Comparison of ENCODE assay signal across 21 cellular contexts in the genomic region with DNA sequence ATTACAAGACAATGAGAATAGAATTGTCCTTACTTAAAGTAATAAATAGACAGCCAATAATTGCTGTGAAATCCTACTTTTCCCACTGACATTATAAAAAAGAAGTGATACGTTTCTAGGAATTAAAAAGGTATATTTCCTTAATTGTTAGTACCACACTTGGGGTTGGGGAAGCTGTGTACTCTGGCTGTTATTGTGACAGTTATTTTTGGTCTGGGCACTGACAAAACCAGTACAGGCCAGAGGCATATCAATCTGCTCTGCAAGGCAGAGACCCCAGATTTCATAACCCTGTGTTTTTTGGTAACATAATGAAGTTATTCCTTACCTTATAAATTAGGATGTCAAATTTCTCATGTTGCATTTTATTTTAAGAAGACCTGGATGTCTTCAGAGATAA.
"Had no signal": no experiment of that assay in that cellular context is flagged by ENCODE, and none has a peak within 500 bp of the region (broad histone marks: within the 10 kb centered on the region; RNA-seq: fewer than 3 reads in every experiment).

No MANE protein-coding gene starts in this region.

- DNase-seq: activated CD4-positive, alpha-beta T cell treated with anti-CD3 and anti-CD28 coated beads for 1 hour; activated CD4-positive, alpha-beta T cell treated with anti-CD3 and anti-CD28 coated beads, Interleukin-2, amount 50 U/mL, for 1 hour; activated CD8-positive, alpha-beta T cell treated with anti-CD3 and anti-CD28 coated beads, Interleukin-2, amount 10 ng/mL, durations not matched to agents 7 days and 5 days; activated gamma-delta T cell treated with Interleukin-2 at 50 U/mL for 16 hours; activated T-cell treated with anti-CD3 and anti-CD28 coated beads, Interleukin-2, amount 50 U/mL, for 1 hour; aorta; colonic mucosa; esophagus squamous epithelium; head of caudate nucleus; pancreas; stimulated activated CD4-positive, alpha-beta T cell treated with anti-CD3 and anti-CD28 coated beads, Interleukin-15, amount 100 ng/mL, for 24 hours; stimulated activated CD8-positive, alpha-beta memory T cell treated with anti-CD3 and anti-CD28 coated beads, Interleukin-4, amount 100 ng/mL, for 48 hours; stimulated activated naive B cell treated with anti-CD40 and anti-IgM and Interleukin-4, amounts not matched to agents 10 μg/mL and 1 μg/mL and 100 μg/mL, for 72 hours; testis; trophoblast cell; uterus; WERI-Rb-1 had no signal

- H3K4me2 ChIP-seq: smooth muscle cell had no signal

- ATAC-seq: activated CD8-positive, alpha-beta T cell treated with anti-CD3 and anti-CD28 coated beads, Interleukin-2, amount 10 ng/mL, durations not matched to agents 7 days and 5 days; gastroesophageal sphincter; pancreas; sciatic nerve; stimulated activated naive B cell treated with anti-CD40 and anti-IgM and Interleukin-4, amounts not matched to agents 10 μg/mL and 1 μg/mL and 100 μg/mL, for 72 hours had no signal

- H3K27ac ChIP-seq: colonic mucosa, esophagus squamous epithelium, gastroesophageal sphincter, pancreas, testis, uterus had no signal

- H3K9me3 ChIP-seq: colonic mucosa, esophagus squamous epithelium, gastroesophageal sphincter, pancreas, testis, uterus had no signal

- H3K36me3 ChIP-seq: pancreas, uterus had no signal

- H3K4me1 ChIP-seq: colonic mucosa, pancreas, testis, uterus had no signal

- H3K27me3 ChIP-seq: colonic mucosa, esophagus squamous epithelium, gastroesophageal sphincter, pancreas, testis, uterus had no signal

- H3K4me3 ChIP-seq: colonic mucosa, esophagus squamous epithelium, gastroesophageal sphincter, lung, pancreas, smooth muscle cell, testis, uterus had no signal
